Comparison of ENCODE assay signal across 1 cellular context in the genomic region with DNA sequence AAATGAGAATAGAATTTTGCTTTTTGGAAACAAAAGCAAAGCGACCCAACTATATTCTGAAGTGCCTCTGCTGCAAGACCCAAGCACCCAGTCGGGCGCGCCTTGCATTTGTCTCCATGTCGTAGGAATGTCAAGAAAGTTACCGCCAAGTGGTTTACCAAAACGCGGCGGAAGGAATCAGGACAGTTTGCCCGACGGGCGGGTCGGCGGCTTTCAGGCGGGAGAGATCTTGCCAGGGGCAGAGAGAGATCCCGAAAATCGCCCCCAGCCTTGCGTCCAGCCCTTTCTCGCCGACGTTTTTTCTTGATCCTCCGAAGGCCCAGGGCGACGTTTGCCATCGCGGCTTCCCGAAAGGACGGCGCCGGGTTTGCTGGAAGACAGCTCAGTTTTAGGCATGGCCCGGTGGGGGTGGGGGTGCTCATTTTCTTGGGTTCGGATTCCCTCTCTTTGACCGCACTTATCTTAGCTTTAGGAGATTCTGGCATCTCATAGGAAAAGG.
A peak's percentile ranks its signal among the peaks of the same experiment; 100 is the strongest.
TF ChIP-seq lines count a peak whose summit lies in the region.

No MANE protein-coding gene starts in this region.

TF ChIP-seq in K562, 482 proteins besides CTCF, POLR2A, EP300 and RAD21 (continued from another document and continues in another):
- peak; percentile 53; the same call in 1 of the 2 replicates for TF ChIP-seq L3MBTL2 (IDR thresholded peaks at IDR 0.05)
- TF ChIP-seq ZNF197 (CRISPR knock-in tag; IDR thresholded peaks at IDR 0.05; ENCODE audit: low read depth) = no peak
- TF ChIP-seq, protein P1, sequence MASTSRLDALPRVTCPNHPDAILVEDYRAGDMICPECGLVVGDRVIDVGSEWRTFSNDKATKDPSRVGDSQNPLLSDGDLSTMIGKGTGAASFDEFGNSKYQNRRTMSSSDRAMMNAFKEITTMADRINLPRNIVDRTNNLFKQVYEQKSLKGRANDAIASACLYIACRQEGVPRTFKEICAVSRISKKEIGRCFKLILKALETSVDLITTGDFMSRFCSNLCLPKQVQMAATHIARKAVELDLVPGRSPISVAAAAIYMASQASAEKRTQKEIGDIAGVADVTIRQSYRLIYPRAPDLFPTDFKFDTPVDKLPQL (IDR thresholded peaks at IDR 0.05; ENCODE audit: extremely low read depth, insufficient read length) = no peak
- TF ChIP-seq, protein P2, sequence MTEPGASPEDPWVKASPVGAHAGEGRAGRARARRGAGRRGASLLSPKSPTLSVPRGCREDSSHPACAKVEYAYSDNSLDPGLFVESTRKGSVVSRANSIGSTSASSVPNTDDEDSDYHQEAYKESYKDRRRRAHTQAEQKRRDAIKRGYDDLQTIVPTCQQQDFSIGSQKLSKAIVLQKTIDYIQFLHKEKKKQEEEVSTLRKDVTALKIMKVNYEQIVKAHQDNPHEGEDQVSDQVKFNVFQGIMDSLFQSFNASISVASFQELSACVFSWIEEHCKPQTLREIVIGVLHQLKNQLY (CRISPR knock-in tag; conservative IDR thresholded peaks at IDR 0.05) = no peak
- peak; percentile 34; the same call in 1 of the 2 replicates for TF ChIP-seq CC2D1A (IDR thresholded peaks at IDR 0.05)
- no peak for TF ChIP-seq CBFA2T3 (IDR thresholded peaks at IDR 0.05)
- TF ChIP-seq MYBL2 (IDR thresholded peaks at IDR 0.05; ENCODE audit: low read depth) = no peak
- TF ChIP-seq MYBL2 (CRISPR knock-in tag; IDR thresholded peaks at IDR 0.05; ENCODE audit: borderline replicate concordance) = no peak
- TF ChIP-seq JUND (IDR thresholded peaks at IDR 0.05; ENCODE audit: borderline replicate concordance, low read depth, low read length) = 0 out of 2 replicates have a peak, but pooled peaks have one; percentile 11
- TF ChIP-seq JUND (tag; IDR thresholded peaks at IDR 0.05; ENCODE audit: borderline replicate concordance, low read depth, low read length) = no peak
- TF ChIP-seq, protein P3, sequence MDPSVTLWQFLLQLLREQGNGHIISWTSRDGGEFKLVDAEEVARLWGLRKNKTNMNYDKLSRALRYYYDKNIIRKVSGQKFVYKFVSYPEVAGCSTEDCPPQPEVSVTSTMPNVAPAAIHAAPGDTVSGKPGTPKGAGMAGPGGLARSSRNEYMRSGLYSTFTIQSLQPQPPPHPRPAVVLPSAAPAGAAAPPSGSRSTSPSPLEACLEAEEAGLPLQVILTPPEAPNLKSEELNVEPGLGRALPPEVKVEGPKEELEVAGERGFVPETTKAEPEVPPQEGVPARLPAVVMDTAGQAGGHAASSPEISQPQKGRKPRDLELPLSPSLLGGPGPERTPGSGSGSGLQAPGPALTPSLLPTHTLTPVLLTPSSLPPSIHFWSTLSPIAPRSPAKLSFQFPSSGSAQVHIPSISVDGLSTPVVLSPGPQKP (CRISPR knock-in tag; IDR thresholded peaks at IDR 0.05) = no peak
- no peak for TF ChIP-seq SLC30A9 (CRISPR knock-in tag; IDR thresholded peaks at IDR 0.05)
- peak; percentile 62 for TF ChIP-seq TAF1 (IDR thresholded peaks at IDR 0.05; ENCODE audit: control insufficient read depth, extremely low read depth, insufficient read depth, low read length, severe bottlenecking)
- TF ChIP-seq FOXA3 (CRISPR knock-in tag; conservative IDR thresholded peaks at IDR 0.05 in 1 of 2, IDR thresholded peaks at IDR 0.05 in 1 of 2) = no peak
- no peak for TF ChIP-seq DDX20 (tag; IDR thresholded peaks at IDR 0.05; ENCODE audit: low read depth)
- peak; percentile 35; the same call in 1 of the 2 replicates for TF ChIP-seq TEAD4 (IDR thresholded peaks at IDR 0.05; ENCODE audit: low read length)
- no peak for TF ChIP-seq TEAD4 (CRISPR knock-in tag; IDR thresholded peaks at IDR 0.05; ENCODE audit: borderline replicate concordance)
- TF ChIP-seq, protein P4, sequence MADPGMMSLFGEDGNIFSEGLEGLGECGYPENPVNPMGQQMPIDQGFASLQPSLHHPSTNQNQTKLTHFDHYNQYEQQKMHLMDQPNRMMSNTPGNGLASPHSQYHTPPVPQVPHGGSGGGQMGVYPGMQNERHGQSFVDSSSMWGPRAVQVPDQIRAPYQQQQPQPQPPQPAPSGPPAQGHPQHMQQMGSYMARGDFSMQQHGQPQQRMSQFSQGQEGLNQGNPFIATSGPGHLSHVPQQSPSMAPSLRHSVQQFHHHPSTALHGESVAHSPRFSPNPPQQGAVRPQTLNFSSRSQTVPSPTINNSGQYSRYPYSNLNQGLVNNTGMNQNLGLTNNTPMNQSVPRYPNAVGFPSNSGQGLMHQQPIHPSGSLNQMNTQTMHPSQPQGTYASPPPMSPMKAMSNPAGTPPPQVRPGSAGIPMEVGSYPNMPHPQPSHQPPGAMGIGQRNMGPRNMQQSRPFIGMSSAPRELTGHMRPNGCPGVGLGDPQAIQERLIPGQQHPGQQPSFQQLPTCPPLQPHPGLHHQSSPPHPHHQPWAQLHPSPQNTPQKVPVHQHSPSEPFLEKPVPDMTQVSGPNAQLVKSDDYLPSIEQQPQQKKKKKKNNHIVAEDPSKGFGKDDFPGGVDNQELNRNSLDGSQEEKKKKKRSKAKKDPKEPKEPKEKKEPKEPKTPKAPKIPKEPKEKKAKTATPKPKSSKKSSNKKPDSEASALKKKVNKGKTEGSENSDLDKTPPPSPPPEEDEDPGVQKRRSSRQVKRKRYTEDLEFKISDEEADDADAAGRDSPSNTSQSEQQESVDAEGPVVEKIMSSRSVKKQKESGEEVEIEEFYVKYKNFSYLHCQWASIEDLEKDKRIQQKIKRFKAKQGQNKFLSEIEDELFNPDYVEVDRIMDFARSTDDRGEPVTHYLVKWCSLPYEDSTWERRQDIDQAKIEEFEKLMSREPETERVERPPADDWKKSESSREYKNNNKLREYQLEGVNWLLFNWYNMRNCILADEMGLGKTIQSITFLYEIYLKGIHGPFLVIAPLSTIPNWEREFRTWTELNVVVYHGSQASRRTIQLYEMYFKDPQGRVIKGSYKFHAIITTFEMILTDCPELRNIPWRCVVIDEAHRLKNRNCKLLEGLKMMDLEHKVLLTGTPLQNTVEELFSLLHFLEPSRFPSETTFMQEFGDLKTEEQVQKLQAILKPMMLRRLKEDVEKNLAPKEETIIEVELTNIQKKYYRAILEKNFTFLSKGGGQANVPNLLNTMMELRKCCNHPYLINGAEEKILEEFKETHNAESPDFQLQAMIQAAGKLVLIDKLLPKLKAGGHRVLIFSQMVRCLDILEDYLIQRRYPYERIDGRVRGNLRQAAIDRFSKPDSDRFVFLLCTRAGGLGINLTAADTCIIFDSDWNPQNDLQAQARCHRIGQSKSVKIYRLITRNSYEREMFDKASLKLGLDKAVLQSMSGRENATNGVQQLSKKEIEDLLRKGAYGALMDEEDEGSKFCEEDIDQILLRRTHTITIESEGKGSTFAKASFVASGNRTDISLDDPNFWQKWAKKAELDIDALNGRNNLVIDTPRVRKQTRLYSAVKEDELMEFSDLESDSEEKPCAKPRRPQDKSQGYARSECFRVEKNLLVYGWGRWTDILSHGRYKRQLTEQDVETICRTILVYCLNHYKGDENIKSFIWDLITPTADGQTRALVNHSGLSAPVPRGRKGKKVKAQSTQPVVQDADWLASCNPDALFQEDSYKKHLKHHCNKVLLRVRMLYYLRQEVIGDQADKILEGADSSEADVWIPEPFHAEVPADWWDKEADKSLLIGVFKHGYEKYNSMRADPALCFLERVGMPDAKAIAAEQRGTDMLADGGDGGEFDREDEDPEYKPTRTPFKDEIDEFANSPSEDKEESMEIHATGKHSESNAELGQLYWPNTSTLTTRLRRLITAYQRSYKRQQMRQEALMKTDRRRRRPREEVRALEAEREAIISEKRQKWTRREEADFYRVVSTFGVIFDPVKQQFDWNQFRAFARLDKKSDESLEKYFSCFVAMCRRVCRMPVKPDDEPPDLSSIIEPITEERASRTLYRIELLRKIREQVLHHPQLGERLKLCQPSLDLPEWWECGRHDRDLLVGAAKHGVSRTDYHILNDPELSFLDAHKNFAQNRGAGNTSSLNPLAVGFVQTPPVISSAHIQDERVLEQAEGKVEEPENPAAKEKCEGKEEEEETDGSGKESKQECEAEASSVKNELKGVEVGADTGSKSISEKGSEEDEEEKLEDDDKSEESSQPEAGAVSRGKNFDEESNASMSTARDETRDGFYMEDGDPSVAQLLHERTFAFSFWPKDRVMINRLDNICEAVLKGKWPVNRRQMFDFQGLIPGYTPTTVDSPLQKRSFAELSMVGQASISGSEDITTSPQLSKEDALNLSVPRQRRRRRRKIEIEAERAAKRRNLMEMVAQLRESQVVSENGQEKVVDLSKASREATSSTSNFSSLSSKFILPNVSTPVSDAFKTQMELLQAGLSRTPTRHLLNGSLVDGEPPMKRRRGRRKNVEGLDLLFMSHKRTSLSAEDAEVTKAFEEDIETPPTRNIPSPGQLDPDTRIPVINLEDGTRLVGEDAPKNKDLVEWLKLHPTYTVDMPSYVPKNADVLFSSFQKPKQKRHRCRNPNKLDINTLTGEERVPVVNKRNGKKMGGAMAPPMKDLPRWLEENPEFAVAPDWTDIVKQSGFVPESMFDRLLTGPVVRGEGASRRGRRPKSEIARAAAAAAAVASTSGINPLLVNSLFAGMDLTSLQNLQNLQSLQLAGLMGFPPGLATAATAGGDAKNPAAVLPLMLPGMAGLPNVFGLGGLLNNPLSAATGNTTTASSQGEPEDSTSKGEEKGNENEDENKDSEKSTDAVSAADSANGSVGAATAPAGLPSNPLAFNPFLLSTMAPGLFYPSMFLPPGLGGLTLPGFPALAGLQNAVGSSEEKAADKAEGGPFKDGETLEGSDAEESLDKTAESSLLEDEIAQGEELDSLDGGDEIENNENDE (IDR thresholded peaks at IDR 0.05; ENCODE audit: low read depth, low read length) = no peak
- TF ChIP-seq, protein P5, sequence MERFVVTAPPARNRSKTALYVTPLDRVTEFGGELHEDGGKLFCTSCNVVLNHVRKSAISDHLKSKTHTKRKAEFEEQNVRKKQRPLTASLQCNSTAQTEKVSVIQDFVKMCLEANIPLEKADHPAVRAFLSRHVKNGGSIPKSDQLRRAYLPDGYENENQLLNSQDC (CRISPR knock-in tag; IDR thresholded peaks at IDR 0.05) = no peak
- TF ChIP-seq ZNF77 (CRISPR knock-in tag; IDR thresholded peaks at IDR 0.05) = no peak
- TF ChIP-seq, protein P6, sequence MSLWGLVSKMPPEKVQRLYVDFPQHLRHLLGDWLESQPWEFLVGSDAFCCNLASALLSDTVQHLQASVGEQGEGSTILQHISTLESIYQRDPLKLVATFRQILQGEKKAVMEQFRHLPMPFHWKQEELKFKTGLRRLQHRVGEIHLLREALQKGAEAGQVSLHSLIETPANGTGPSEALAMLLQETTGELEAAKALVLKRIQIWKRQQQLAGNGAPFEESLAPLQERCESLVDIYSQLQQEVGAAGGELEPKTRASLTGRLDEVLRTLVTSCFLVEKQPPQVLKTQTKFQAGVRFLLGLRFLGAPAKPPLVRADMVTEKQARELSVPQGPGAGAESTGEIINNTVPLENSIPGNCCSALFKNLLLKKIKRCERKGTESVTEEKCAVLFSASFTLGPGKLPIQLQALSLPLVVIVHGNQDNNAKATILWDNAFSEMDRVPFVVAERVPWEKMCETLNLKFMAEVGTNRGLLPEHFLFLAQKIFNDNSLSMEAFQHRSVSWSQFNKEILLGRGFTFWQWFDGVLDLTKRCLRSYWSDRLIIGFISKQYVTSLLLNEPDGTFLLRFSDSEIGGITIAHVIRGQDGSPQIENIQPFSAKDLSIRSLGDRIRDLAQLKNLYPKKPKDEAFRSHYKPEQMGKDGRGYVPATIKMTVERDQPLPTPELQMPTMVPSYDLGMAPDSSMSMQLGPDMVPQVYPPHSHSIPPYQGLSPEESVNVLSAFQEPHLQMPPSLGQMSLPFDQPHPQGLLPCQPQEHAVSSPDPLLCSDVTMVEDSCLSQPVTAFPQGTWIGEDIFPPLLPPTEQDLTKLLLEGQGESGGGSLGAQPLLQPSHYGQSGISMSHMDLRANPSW (CRISPR knock-in tag; IDR thresholded peaks at IDR 0.05) = 0 out of 2 replicates have a peak, but pooled peaks have one; percentile 46
- TF ChIP-seq DPF2 (IDR thresholded peaks at IDR 0.05) = peak; percentile 17; the same call in 1 of the 2 replicates
- 0 out of 2 replicates have a peak, but pooled peaks have one; percentile 17 for TF ChIP-seq ZNF24 (IDR thresholded peaks at IDR 0.05)
- 0 out of 2 replicates have a peak, but pooled peaks have one; percentile 12 for TF ChIP-seq ESRRA (IDR thresholded peaks at IDR 0.05; ENCODE audit: borderline replicate concordance, low read depth)
- TF ChIP-seq HMG20B (CRISPR knock-in tag; IDR thresholded peaks at IDR 0.05) = no peak
- TF ChIP-seq NFIC (IDR thresholded peaks at IDR 0.05) = peak; percentile 61
- TF ChIP-seq, protein P7, sequence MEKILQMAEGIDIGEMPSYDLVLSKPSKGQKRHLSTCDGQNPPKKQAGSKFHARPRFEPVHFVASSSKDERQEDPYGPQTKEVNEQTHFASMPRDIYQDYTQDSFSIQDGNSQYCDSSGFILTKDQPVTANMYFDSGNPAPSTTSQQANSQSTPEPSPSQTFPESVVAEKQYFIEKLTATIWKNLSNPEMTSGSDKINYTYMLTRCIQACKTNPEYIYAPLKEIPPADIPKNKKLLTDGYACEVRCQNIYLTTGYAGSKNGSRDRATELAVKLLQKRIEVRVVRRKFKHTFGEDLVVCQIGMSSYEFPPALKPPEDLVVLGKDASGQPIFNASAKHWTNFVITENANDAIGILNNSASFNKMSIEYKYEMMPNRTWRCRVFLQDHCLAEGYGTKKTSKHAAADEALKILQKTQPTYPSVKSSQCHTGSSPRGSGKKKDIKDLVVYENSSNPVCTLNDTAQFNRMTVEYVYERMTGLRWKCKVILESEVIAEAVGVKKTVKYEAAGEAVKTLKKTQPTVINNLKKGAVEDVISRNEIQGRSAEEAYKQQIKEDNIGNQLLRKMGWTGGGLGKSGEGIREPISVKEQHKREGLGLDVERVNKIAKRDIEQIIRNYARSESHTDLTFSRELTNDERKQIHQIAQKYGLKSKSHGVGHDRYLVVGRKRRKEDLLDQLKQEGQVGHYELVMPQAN (IDR thresholded peaks at IDR 0.05; ENCODE audit: borderline replicate concordance) = 0 out of 2 replicates have a peak, but pooled peaks have one; percentile 33
- TF ChIP-seq TRIM24 (IDR thresholded peaks at IDR 0.05) = peak in 1 of 2 experiments; percentile 49; a peak in 1 of 4 replicates
- TF ChIP-seq, protein P8, sequence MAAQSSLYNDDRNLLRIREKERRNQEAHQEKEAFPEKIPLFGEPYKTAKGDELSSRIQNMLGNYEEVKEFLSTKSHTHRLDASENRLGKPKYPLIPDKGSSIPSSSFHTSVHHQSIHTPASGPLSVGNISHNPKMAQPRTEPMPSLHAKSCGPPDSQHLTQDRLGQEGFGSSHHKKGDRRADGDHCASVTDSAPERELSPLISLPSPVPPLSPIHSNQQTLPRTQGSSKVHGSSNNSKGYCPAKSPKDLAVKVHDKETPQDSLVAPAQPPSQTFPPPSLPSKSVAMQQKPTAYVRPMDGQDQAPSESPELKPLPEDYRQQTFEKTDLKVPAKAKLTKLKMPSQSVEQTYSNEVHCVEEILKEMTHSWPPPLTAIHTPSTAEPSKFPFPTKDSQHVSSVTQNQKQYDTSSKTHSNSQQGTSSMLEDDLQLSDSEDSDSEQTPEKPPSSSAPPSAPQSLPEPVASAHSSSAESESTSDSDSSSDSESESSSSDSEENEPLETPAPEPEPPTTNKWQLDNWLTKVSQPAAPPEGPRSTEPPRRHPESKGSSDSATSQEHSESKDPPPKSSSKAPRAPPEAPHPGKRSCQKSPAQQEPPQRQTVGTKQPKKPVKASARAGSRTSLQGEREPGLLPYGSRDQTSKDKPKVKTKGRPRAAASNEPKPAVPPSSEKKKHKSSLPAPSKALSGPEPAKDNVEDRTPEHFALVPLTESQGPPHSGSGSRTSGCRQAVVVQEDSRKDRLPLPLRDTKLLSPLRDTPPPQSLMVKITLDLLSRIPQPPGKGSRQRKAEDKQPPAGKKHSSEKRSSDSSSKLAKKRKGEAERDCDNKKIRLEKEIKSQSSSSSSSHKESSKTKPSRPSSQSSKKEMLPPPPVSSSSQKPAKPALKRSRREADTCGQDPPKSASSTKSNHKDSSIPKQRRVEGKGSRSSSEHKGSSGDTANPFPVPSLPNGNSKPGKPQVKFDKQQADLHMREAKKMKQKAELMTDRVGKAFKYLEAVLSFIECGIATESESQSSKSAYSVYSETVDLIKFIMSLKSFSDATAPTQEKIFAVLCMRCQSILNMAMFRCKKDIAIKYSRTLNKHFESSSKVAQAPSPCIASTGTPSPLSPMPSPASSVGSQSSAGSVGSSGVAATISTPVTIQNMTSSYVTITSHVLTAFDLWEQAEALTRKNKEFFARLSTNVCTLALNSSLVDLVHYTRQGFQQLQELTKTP (IDR thresholded peaks at IDR 0.05; ENCODE audit: low read depth in 1 of 2, partially characterized antibody in 2 of 2) = peak in 1 of 2 experiments; percentile 51
- TF ChIP-seq POLR2AphosphoS5 (IDR thresholded peaks at IDR 0.05; ENCODE audit: control insufficient read depth, insufficient read depth, low read depth, low read length) = no peak; the same call in 1 of the 2 replicates
